In the genomic region with DNA sequence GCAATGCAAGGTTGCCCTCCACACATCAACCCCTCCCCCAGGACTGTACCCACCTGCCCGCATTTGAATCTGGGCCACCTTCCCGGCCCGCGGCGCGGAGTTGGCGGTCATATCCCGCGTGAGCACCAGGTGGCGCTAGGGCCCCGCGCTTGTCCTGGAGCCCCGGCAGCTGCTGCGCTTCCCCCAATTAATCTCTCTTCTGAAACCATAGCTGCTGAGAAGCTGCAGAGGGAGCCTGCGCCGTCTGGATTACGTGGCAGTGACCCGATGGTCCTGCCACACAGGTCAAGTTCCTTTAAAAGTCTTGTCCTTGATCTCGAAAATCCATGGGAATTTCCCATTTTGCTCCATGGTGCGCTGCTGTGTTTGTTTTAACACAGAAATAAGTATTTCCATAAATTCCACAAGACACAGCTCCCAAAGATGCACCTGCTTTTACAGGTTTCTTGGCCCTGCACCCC, we compare ENCODE assay signal across 8 cellular contexts. TPM values are rescaled to one million over a fixed set of nuclear protein-coding genes. Genes with fewer than 3 reads are reported as not detected.
DNase-seq lines count a peak whose midpoint lies in the region; ATAC-seq and TF ChIP-seq lines count a peak whose summit lies in the region.

No MANE protein-coding gene starts in this region.

- no peak overlapping the region for H3K27ac ChIP-seq in VCaP

- no peaks in the 10 kb centered on the region for H3K36me3 Mint-ChIP-seq in brain
- no peaks in the 10 kb centered on the region for H3K36me3 Mint-ChIP-seq in immature natural killer cell

- DNase-seq in NCI-H2171 (lab: John Stamatoyannopoulos, UW) (peak; percentile 82), immature natural killer cell (peak; percentile 76 to 78 (median 77))
- DNase-seq in stimulated activated CD4-positive, alpha-beta T cell treated with anti-CD3 and anti-CD28 coated beads, Interleukin-12 subunit alpha, Interleukin-12 subunit beta, amount 100 ng/mL, for 4 hours, result peak; percentile 83

- H3K9me3 Mint-ChIP-seq in brain, result peaks cover 0 to 6% (median 0%) of the 10 kb centered on the region in 5 experiments
- H3K9me3 Mint-ChIP-seq in immature natural killer cell, result peaks cover 0 to under 1% (median 0%) of the 10 kb centered on the region in 6 donors

- H3K4me1 Mint-ChIP-seq in brain, result peaks cover 10% of the 10 kb centered on the region
- H3K4me1 Mint-ChIP-seq in immature natural killer cell, result peaks cover 8% of the 10 kb centered on the region in 2 donors

- peaks cover 6% of the 10 kb centered on the region for H3K27me3 Mint-ChIP-seq in brain
- H3K27me3 Mint-ChIP-seq in immature natural killer cell (ENCODE audit: low read depth in 3 of 3), result peaks cover 4 to 7% (median 6%) of the 10 kb centered on the region in 3 donors

- TF ChIP-seq CTCF in GM12872 (IDR thresholded peaks at IDR 0.05; ENCODE audit: insufficient read depth, low read depth, low read length) (peak; percentile 92), VCaP (conservative IDR thresholded peaks at IDR 0.05) (peak; percentile 76), brain (conservative IDR thresholded peaks at IDR 0.05) (peak; percentile 99)

- ATAC-seq in HG02970 (IDR thresholded peaks at IDR 0.05; ENCODE audit: low FRiP score, unreplicated experiment) (peak; percentile 80), HG03045 (IDR thresholded peaks at IDR 0.05; ENCODE audit: unreplicated experiment) (no peak)

- H3K27ac Mint-ChIP-seq in brain (no peak overlapping the region), immature natural killer cell (no peak overlapping the region)

- H3K4me3 Mint-ChIP-seq in brain (no peak overlapping the region), immature natural killer cell (no peak overlapping the region)

RNA-seq across cellular contexts. Expression of a gene that starts 22.0 kb away (rescaled TPM):
- polyA plus RNA-seq in brain (ENCODE audit: insufficient read depth, low read depth, low replicate concordance), result 1,338 TPM
- 1,000 to 10,000 TPM in 2 of 3 donors, 100 to 1,000 TPM in 1; 784 to 1,292 (median 1,022) TPM for polyA plus RNA-seq in immature natural killer cell

RNA-seq across cellular contexts. Expression of a gene that starts 22.1 kb away (rescaled TPM):
- 35.2 TPM for polyA plus RNA-seq in brain (ENCODE audit: insufficient read depth, low read depth, low replicate concordance)
- 10 to 100 TPM; 25.4 to 34.6 (median 26.1) TPM for polyA plus RNA-seq in immature natural killer cell
